ENCODE assay signal across 10 cellular contexts in genomic region chr3:133476971-133477375, GRCh38.
DNase-seq lines count a peak whose midpoint lies in the region; ATAC-seq and TF ChIP-seq lines count a peak whose summit lies in the region.
"Had no signal": no experiment of that assay in that cellular context is flagged by ENCODE, and none has a peak within 500 bp of the region (broad histone marks: within the 10 kb centered on the region; RNA-seq: fewer than 3 reads in every experiment).

No MANE protein-coding gene starts in this region.

- TF ChIP-seq RAD21 in SK-N-SH (IDR thresholded peaks at IDR 0.05; ENCODE audit: low read length) = no peak

- no peaks in the 10 kb centered on the region for H3K27me3 Mint-ChIP-seq in CD4-positive, CD25-positive, alpha-beta regulatory T cell
- H3K27me3 Mint-ChIP-seq in IgD-negative memory B cell = no peaks in the 10 kb centered on the region
- H3K27me3 Mint-ChIP-seq: activated CD4-positive, alpha-beta T cell treated with anti-CD3 and anti-CD28 coated beads, Interleukin-2, amount 10 ng/mL, durations not matched to agents 7 days and 5 days; activated naive CD4-positive, alpha-beta T cell treated with anti-CD3 and anti-CD28 coated beads, Interleukin-2, amount 50 U/mL, for 24 hours had no signal

- TF ChIP-seq CTCF in hepatocyte (IDR thresholded peaks at IDR 0.05; ENCODE audit: poor library complexity) (no peak), SK-N-SH (IDR thresholded peaks at IDR 0.05) (no peak)

- H3K4me1 Mint-ChIP-seq in CD4-positive, CD25-positive, alpha-beta regulatory T cell = peaks cover 22 to 77% (median 57%) of the 10 kb centered on the region in 4 donors
- peaks cover 56 to 65% (median 62%) of the 10 kb centered on the region in 3 donors for H3K4me1 Mint-ChIP-seq in IgD-negative memory B cell

- no peaks in the 10 kb centered on the region for H3K27me3 ChIP-seq in CD4-positive, CD25-positive, alpha-beta regulatory T cell (ENCODE audit: control insufficient read depth, insufficient read depth, low read length)
- no peaks in the 10 kb centered on the region for H3K27me3 ChIP-seq in hepatocyte
- H3K27me3 ChIP-seq in SK-N-SH (ENCODE audit: insufficient read depth) = no peaks in the 10 kb centered on the region

- H3K27ac Mint-ChIP-seq in CD4-positive, CD25-positive, alpha-beta regulatory T cell = peak overlapping the region; percentile 38 to 94 (median 93)
- peak overlapping the region; percentile 44 to 88 (median 73) for H3K27ac Mint-ChIP-seq in IgD-negative memory B cell
- H3K27ac Mint-ChIP-seq: activated CD4-positive, alpha-beta T cell treated with anti-CD3 and anti-CD28 coated beads, Interleukin-2, amount 10 ng/mL, durations not matched to agents 7 days and 5 days; activated naive CD4-positive, alpha-beta T cell treated with anti-CD3 and anti-CD28 coated beads, Interleukin-2, amount 50 U/mL, for 24 hours had no signal

- POLR2A ChIA-PET in SK-N-SH (lab: Yijun Ruan, JAX) = no interaction called here

- H3K36me3 ChIP-seq in CD4-positive, CD25-positive, alpha-beta regulatory T cell (ENCODE audit: control insufficient read depth, insufficient read depth, low read length) = no peaks in the 10 kb centered on the region
- H3K36me3 ChIP-seq in hepatocyte (replicated peaks; ENCODE audit: insufficient read depth, low read depth) (no peaks in the 10 kb centered on the region), SK-N-SH (replicated peaks in 1 of 2; ENCODE audit: control insufficient read depth in 1 of 2, insufficient read depth in 2 of 2, low read length in 1 of 2) (no peaks in the 10 kb centered on the region)

- H3K4me2 ChIP-seq in hepatocyte (no peak overlapping the region), SK-N-SH (no peak overlapping the region)

- H3K36me3 Mint-ChIP-seq in CD4-positive, CD25-positive, alpha-beta regulatory T cell = no peaks in the 10 kb centered on the region
- no peaks in the 10 kb centered on the region for H3K36me3 Mint-ChIP-seq in IgD-negative memory B cell
- H3K36me3 Mint-ChIP-seq: activated naive CD4-positive, alpha-beta T cell treated with anti-CD3 and anti-CD28 coated beads, Interleukin-2, amount 50 U/mL, for 24 hours had no signal

- H3K9me3 ChIP-seq in CD4-positive, CD25-positive, alpha-beta regulatory T cell (ENCODE audit: control insufficient read depth in 2 of 2, low read length in 2 of 2) = no peaks in the 10 kb centered on the region
- H3K9me3 ChIP-seq in hepatocyte (ENCODE audit: low read depth) (no peaks in the 10 kb centered on the region), SK-N-SH (no peaks in the 10 kb centered on the region)

- peak overlapping the region in 2 of 4 donors; percentile 9 to 22 for H3K4me3 Mint-ChIP-seq in CD4-positive, CD25-positive, alpha-beta regulatory T cell
- peak overlapping the region in 3 of 4 donors; percentile 36 to 70 (median 43) for H3K4me3 Mint-ChIP-seq in IgD-negative memory B cell
- H3K4me3 Mint-ChIP-seq: activated CD4-positive, alpha-beta T cell treated with anti-CD3 and anti-CD28 coated beads, Interleukin-2, amount 10 ng/mL, durations not matched to agents 7 days and 5 days; activated naive CD4-positive, alpha-beta T cell treated with anti-CD3 and anti-CD28 coated beads, Interleukin-2, amount 50 U/mL, for 24 hours had no signal

- H3K9me2 ChIP-seq in hepatocyte (replicated peaks; ENCODE audit: insufficient read depth) (no peaks in the 10 kb centered on the region), SK-N-SH (no peaks in the 10 kb centered on the region)

- CTCF ChIA-PET in SK-N-SH (lab: Yijun Ruan, JAX) = no interaction called here

- ATAC-seq in CD4-positive, CD25-positive, alpha-beta regulatory T cell (ENCODE audit: low read depth in 2 of 2) = no peak
- no peak for ATAC-seq in HG03045 (IDR thresholded peaks at IDR 0.05; ENCODE audit: unreplicated experiment)

- no peak overlapping the region for H3K9ac ChIP-seq in SK-N-SH

- H3K79me2 ChIP-seq in hepatocyte = no peaks in the 10 kb centered on the region
- no peaks in the 10 kb centered on the region for H3K79me2 ChIP-seq in SK-N-SH (ENCODE audit: insufficient read depth)

- H3F3A ChIP-seq in SK-N-SH (replicated peaks; ENCODE audit: insufficient read depth) = no peaks in the 10 kb centered on the region

- peaks cover 0 to 2% (median 0%) of the 10 kb centered on the region in 7 donors for H3K9me3 Mint-ChIP-seq in CD4-positive, CD25-positive, alpha-beta regulatory T cell
- H3K9me3 Mint-ChIP-seq in IgD-negative memory B cell = no peaks in the 10 kb centered on the region
- H3K9me3 Mint-ChIP-seq: activated CD4-positive, alpha-beta T cell treated with anti-CD3 and anti-CD28 coated beads, Interleukin-2, amount 10 ng/mL, durations not matched to agents 7 days and 5 days; activated naive CD4-positive, alpha-beta T cell treated with anti-CD3 and anti-CD28 coated beads, Interleukin-2, amount 50 U/mL, for 24 hours had no signal

- no peak for TF ChIP-seq EP300 in SK-N-SH (IDR thresholded peaks at IDR 0.05; ENCODE audit: borderline replicate concordance in 1 of 2, low read depth in 1 of 2, low read length in 1 of 2)

- peaks cover 47% of the 10 kb centered on the region for H3K4me1 ChIP-seq in CD4-positive, CD25-positive, alpha-beta regulatory T cell (ENCODE audit: control insufficient read depth, insufficient read depth, low read length, poor library complexity, severe bottlenecking)
- H3K4me1 ChIP-seq in hepatocyte (ENCODE audit: insufficient read depth) (peaks cover 19% of the 10 kb centered on the region), SK-N-SH (ENCODE audit: control insufficient read depth in 1 of 2, insufficient read depth in 2 of 2, low read depth in 1 of 2, low read length in 1 of 2) (peaks cover 0 to 3% of the 10 kb centered on the region in 2 experiments; a peak in 1 of 4 replicates)

- no peak overlapping the region for H3K4me3 ChIP-seq in CD4-positive, CD25-positive, alpha-beta regulatory T cell (ENCODE audit: low read depth, low read length)
- H3K4me3 ChIP-seq in hepatocyte (no peak overlapping the region), SK-N-SH (ENCODE audit: low read depth in 2 of 2, low read length in 1 of 2) (no peak overlapping the region)

- H4K20me1 ChIP-seq in hepatocyte (ENCODE audit: insufficient read depth, poor library complexity, severe bottlenecking) (no peaks in the 10 kb centered on the region), SK-N-SH (ENCODE audit: insufficient read depth) (no peaks in the 10 kb centered on the region)

- H3K27ac ChIP-seq in CD4-positive, CD25-positive, alpha-beta regulatory T cell (ENCODE audit: insufficient read depth, low read length, poor library complexity, severe bottlenecking) = no peak overlapping the region
- H3K27ac ChIP-seq in hepatocyte (peak overlapping the region; percentile 64), SK-N-SH (ENCODE audit: low read depth in 2 of 2, low read length in 1 of 2) (no peak overlapping the region)

- H2AFZ ChIP-seq in hepatocyte (no peak overlapping the region), SK-N-SH (ENCODE audit: low read depth) (no peak overlapping the region)

- DNase-seq in CD4-positive, CD25-positive, alpha-beta regulatory T cell = no peak
- DNase-seq in NCI-H446 (lab: John Stamatoyannopoulos, UW) (peak; percentile 93 to 97), hepatocyte (ENCODE audit: low spot score) (peak; percentile 60), SW 1271 (lab: John Stamatoyannopoulos, UW) (no peak), SK-N-SH (no peak), mesenteric fat pad (ENCODE audit: low spot score) (no peak)
- DNase-seq: activated CD4-positive, alpha-beta T cell treated with anti-CD3 and anti-CD28 coated beads, Interleukin-2, amount 10 ng/mL, durations not matched to agents 7 days and 5 days had no signal

- WGBS in hepatocyte (ENCODE audit: low lambda C conversion rate, missing lambda C conversion rate) = 54% methylated on average over 6 of the region's 6 CpGs
- 55% methylated on average over 6 of the region's 6 CpGs for WGBS in SK-N-SH (ENCODE audit: low lambda C conversion rate)

TF ChIP-seq in SK-N-SH, 30 proteins besides CTCF, POLR2A, EP300 and RAD21:
- TF ChIP-seq TAF1 (IDR thresholded peaks at IDR 0.05; ENCODE audit: borderline replicate concordance, low read depth, low read length) (no peak), JUND (IDR thresholded peaks at IDR 0.05) (no peak), NFIC (IDR thresholded peaks at IDR 0.05; ENCODE audit: borderline replicate concordance) (no peak), FOXJ3 (CRISPR knock-in tag; IDR thresholded peaks at IDR 0.05) (no peak), CHD2 (IDR thresholded peaks at IDR 0.05; ENCODE audit: low read length, partially characterized antibody) (no peak), RFX5 (IDR thresholded peaks at IDR 0.05; ENCODE audit: low read length) (no peak), EZH2phosphoT487 (IDR thresholded peaks at IDR 0.05; ENCODE audit: borderline replicate concordance, low read depth) (no peak), USF1 (IDR thresholded peaks at IDR 0.05; ENCODE audit: borderline replicate concordance, low read depth) (no peak), MXI1 (IDR thresholded peaks at IDR 0.05; ENCODE audit: low read depth, low read length) (no peak), GABPA (IDR thresholded peaks at IDR 0.05; ENCODE audit: low read depth) (no peak), YY1 (IDR thresholded peaks at IDR 0.05; ENCODE audit: low read depth) (no peak)
TF ChIP-seq in SK-N-SH: peak in this region for 0.

Comparison
In these comparisons a context has a peak if more than half of its experiments do, and no peak if none do; other contexts are left out.
1. DNase-seq: peak in NCI-H446 (2 of 2) and hepatocyte (single experiment); none in CD4-positive, CD25-positive, alpha-beta regulatory T cell (0 of 3), SW 1271 (0 of 2), SK-N-SH (single experiment) and mesenteric fat pad (single experiment).